ENCODE assay signal across 8 cellular contexts in genomic region chr6:21586760-21587181, GRCh38. TPM values are rescaled to one million over a fixed set of nuclear protein-coding genes. Genes with fewer than 3 reads are reported as not detected.
A peak's percentile ranks its signal among the peaks of the same experiment; 100 is the strongest.
DNase-seq lines count a peak whose midpoint lies in the region; ATAC-seq and TF ChIP-seq lines count a peak whose summit lies in the region.

No MANE protein-coding gene starts in this region.

- H3K4me1 ChIP-seq in A673 (ENCODE audit: insufficient read depth, low read length, poor library complexity, severe bottlenecking): peaks cover 5% of the 10 kb centered on the region
- H3K4me1 ChIP-seq in endocrine pancreas (ENCODE audit: control insufficient read depth, insufficient read depth, low read length): no peaks in the 10 kb centered on the region

- peaks cover 9% of the 10 kb centered on the region for H3K36me3 Mint-ChIP-seq in natural killer cell treated with Interleukin-12 subunit alpha and Interleukin-12 subunit beta and Interleukin-15 and Interleukin-18, amount 100 ng/mL, for 72 hours

- no peaks in the 10 kb centered on the region for H3K36me3 ChIP-seq in A673 (ENCODE audit: insufficient read depth, low read length, poor library complexity, severe bottlenecking)
- no peaks in the 10 kb centered on the region for H3K36me3 ChIP-seq in endocrine pancreas (ENCODE audit: control insufficient read depth, insufficient read depth, low read length)

- DNase-seq in A673 (ENCODE audit: low spot score) (no peak), NCI-H524 treated with DMSO at 0.1 percent for 48 hours (lab: John Stamatoyannopoulos, UW) (peak; percentile 80), NCI-H1436 treated with DMSO at 0.1 percent for 48 hours (lab: John Stamatoyannopoulos, UW) (no peak), COLO829 (ENCODE audit: low spot score) (no peak)
- DNase-seq in natural killer cell treated with Interleukin-12 subunit alpha and Interleukin-12 subunit beta and Interleukin-15 and Interleukin-18, amount 100 ng/mL, for 72 hours (ENCODE audit: low spot score): no peak

- POLR2A ChIA-PET in A673 (lab: Charles Lee; ENCODE audit: low non-redundant PET): no interaction called here

- H3K27ac Mint-ChIP-seq in natural killer cell treated with Interleukin-12 subunit alpha and Interleukin-12 subunit beta and Interleukin-15 and Interleukin-18, amount 100 ng/mL, for 72 hours: no peak overlapping the region

- peak; percentile 4 for ATAC-seq in GM19438 (IDR thresholded peaks at IDR 0.05; ENCODE audit: low read depth, unreplicated experiment)
- ATAC-seq in natural killer cell treated with Interleukin-12 subunit alpha and Interleukin-12 subunit beta and Interleukin-15 and Interleukin-18, amount 100 ng/mL, for 72 hours: no peak
- ATAC-seq in HG02852 (IDR thresholded peaks at IDR 0.05; ENCODE audit: unreplicated experiment): no peak

- peak overlapping the region; percentile 8 for H3K9ac ChIP-seq in endocrine pancreas (ENCODE audit: control insufficient read depth, insufficient read depth, low read length)

- no peak for TF ChIP-seq CTCF in A673 (conservative IDR thresholded peaks at IDR 0.05; ENCODE audit: low read depth, low read length)

- peak overlapping the region; percentile 94 for H3K4me3 Mint-ChIP-seq in natural killer cell treated with Interleukin-12 subunit alpha and Interleukin-12 subunit beta and Interleukin-15 and Interleukin-18, amount 100 ng/mL, for 72 hours

- H3K9me3 ChIP-seq in A673 (ENCODE audit: low read depth, low read length, poor library complexity, severe bottlenecking) (no peaks in the 10 kb centered on the region), endocrine pancreas (ENCODE audit: control insufficient read depth, low read length) (no peaks in the 10 kb centered on the region)

- intact Hi-C loops in A673 (cut with micrococcal nuclease; ENCODE audit: unreplicated experiment): no loop called here

- H3K27ac ChIP-seq in A673 (ENCODE audit: low read depth, low read length, poor library complexity, severe bottlenecking): no peak overlapping the region

- peaks cover 3% of the 10 kb centered on the region for H3K9me3 Mint-ChIP-seq in natural killer cell treated with Interleukin-12 subunit alpha and Interleukin-12 subunit beta and Interleukin-15 and Interleukin-18, amount 100 ng/mL, for 72 hours

- H3K4me3 ChIP-seq in A673 (ENCODE audit: low read depth, low read length, poor library complexity, severe bottlenecking) (peak overlapping the region; percentile 65), endocrine pancreas (ENCODE audit: control insufficient read depth, insufficient read depth, low read length) (no peak overlapping the region)

- H3K4me1 Mint-ChIP-seq in natural killer cell treated with Interleukin-12 subunit alpha and Interleukin-12 subunit beta and Interleukin-15 and Interleukin-18, amount 100 ng/mL, for 72 hours (ENCODE audit: low read depth in 2 of 2): peaks cover 9 to 10% of the 10 kb centered on the region in 2 donors

- H3K27me3 ChIP-seq in A673 (replicated peaks; ENCODE audit: insufficient read depth, low read depth, low read length, poor library complexity) (no peaks in the 10 kb centered on the region), endocrine pancreas (ENCODE audit: control insufficient read depth, insufficient read depth, low read length) (no peaks in the 10 kb centered on the region)

- CTCF ChIA-PET in A673 (lab: Charles Lee): no interaction called here

- peaks cover 28 to 38% of the 10 kb centered on the region in 2 donors for H3K27me3 Mint-ChIP-seq in natural killer cell treated with Interleukin-12 subunit alpha and Interleukin-12 subunit beta and Interleukin-15 and Interleukin-18, amount 100 ng/mL, for 72 hours

- BruUV-seq in A673 (replicated peaks; lab: Mats Ljungman, UMichigan): no TSS peak

RNA-seq across cellular contexts. Expression of gene SOX4, which starts 6.8 kb away (rescaled TPM):
- 50.7 and 59.4 TPM in 2 replicates for total RNA-seq in A673 (2021)
- total RNA-seq in natural killer cell treated with Interleukin-12 subunit alpha and Interleukin-12 subunit beta and Interleukin-15 and Interleukin-18, amount 100 ng/mL, for 72 hours: 1 to 10 TPM in 1 of 2 donors, under 1 TPM in 1; 0.98 to 1.5 TPM

Comparison
In these comparisons a context has a peak if more than half of its experiments do, and no peak if none do; other contexts are left out.
1. RNA of gene SOX4, which starts 6.8 kb away (total RNA-seq): 50.7 to 59.4 TPM in A673; 0.98 to 1.5 TPM in natural killer cell treated with Interleukin-12 subunit alpha and Interleukin-12 subunit beta and Interleukin-15 and Interleukin-18, amount 100 ng/mL, for 72 hours; every median in the first group is over 10 times any median in the second.